13 cellular contexts compared by ENCODE assay signal in the genomic region with DNA sequence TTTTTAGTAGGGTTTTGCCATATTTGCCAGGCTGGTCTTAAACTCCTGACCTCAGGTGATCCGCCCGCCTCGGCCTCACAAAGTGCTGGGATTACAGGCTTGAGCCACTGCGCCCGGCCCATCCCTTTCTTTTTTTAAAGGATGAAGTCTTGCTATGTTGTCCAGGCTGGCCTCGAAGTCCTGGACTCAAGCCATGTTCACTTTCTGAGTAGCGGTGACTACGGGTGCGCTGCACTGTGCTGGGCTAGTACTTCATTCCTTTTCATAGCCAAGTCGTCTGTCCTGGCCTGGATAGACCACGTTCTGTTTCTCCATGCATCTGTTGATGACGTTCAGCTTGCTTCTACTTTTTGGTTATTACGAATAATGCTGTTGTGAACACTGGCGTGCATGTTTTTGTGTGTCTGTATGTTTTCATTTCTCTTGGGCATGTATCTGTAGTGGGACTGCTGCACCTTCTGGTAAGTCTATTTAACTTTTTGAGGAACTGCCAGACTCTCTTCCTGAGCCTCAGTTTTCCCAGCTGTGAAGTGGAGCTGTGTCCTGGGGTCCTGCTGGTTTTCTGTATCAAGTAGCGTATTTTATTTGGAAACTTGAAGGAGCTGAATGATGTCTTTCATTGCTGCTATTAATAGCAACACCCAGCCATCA. TPM values are rescaled to one million over a fixed set of nuclear protein-coding genes. Genes with fewer than 3 reads are reported as not detected.
DNase-seq lines count a peak whose midpoint lies in the region; ATAC-seq and TF ChIP-seq lines count a peak whose summit lies in the region.
"Had no signal": no experiment of that assay in that cellular context is flagged by ENCODE, and none has a peak within 500 bp of the region (broad histone marks: within the 10 kb centered on the region; RNA-seq: fewer than 3 reads in every experiment).

No MANE protein-coding gene starts in this region.

- intact Hi-C loops in cardiac septum (cut with DNase I) (no loop called here), colonic mucosa (cut with DNase I) (loop anchor here (5.0 kb wide), 1 partner anchor 34 kb away; no protein-coding TSS in a partner anchor), PC-9 (cut with micrococcal nuclease; ENCODE audit: unreplicated experiment) (no loop called here), lower leg skin (cut with DNase I; ENCODE audit: low total_unique reads) (no loop called here)

- H3K9me3 ChIP-seq in cardiac muscle cell (ENCODE audit: low read depth) (no peaks in the 10 kb centered on the region), colonic mucosa (no peaks in the 10 kb centered on the region), neuronal stem cell (replicated peaks in 1 of 2; ENCODE audit: control insufficient read depth in 2 of 2, insufficient read depth in 1 of 2, low read depth in 1 of 2, low read length in 2 of 2) (peaks cover 11 to 15% of the 10 kb centered on the region in 2 donors), upper lobe of left lung (no peaks in the 10 kb centered on the region), PC-9 (ENCODE audit: insufficient read depth, low read depth) (no peaks in the 10 kb centered on the region)

- peaks cover 60% of the 10 kb centered on the region for H3K4me1 ChIP-seq in cardiac muscle cell (ENCODE audit: low read depth)
- H3K4me1 ChIP-seq in colonic mucosa: peaks cover 45% of the 10 kb centered on the region
- H3K4me1 ChIP-seq in neuronal stem cell (ENCODE audit: control insufficient read depth in 2 of 2, insufficient read depth in 1 of 2, low read depth in 1 of 2, low read length in 2 of 2): peaks cover 35 to 61% of the 10 kb centered on the region in 2 donors
- peaks cover 89 to 98% (median 97%) of the 10 kb centered on the region in 4 donors for H3K4me1 ChIP-seq in upper lobe of left lung
- peaks cover 28% of the 10 kb centered on the region for H3K4me1 ChIP-seq in PC-9 (replicated peaks; ENCODE audit: insufficient read depth)

- no peak overlapping the region for H3K18ac ChIP-seq in neuronal stem cell (ENCODE audit: low read length)

- ATAC-seq in upper lobe of left lung (ENCODE audit: low FRiP score in 2 of 2): no peak
- ATAC-seq in HG02884 (IDR thresholded peaks at IDR 0.05; ENCODE audit: unreplicated experiment): no peak
- ATAC-seq: activated T-cell treated with anti-CD3 and anti-CD28 coated beads, Interleukin-2, amount 50 U/mL, for 72 hours had no signal

- H3K4me3 ChIP-seq in cardiac muscle cell (no peak overlapping the region), colonic mucosa (no peak overlapping the region), neuronal stem cell (ENCODE audit: low read length in 2 of 2) (no peak overlapping the region), upper lobe of left lung (no peak overlapping the region), PC-9 (no peak overlapping the region), lower leg skin (ENCODE audit: low read depth, poor library complexity, severe bottlenecking) (no peak overlapping the region)

- TF ChIP-seq POLR2A in upper lobe of left lung (IDR thresholded peaks at IDR 0.05): no peak
- no peak for TF ChIP-seq POLR2A in lower leg skin (IDR thresholded peaks at IDR 0.05)

- TF ChIP-seq CTCF in cardiac muscle cell (IDR thresholded peaks at IDR 0.05; ENCODE audit: low read depth, low read length) (no peak), colonic mucosa (IDR thresholded peaks at IDR 0.05) (no peak), upper lobe of left lung (IDR thresholded peaks at IDR 0.05) (no peak), PC-9 (conservative IDR thresholded peaks at IDR 0.05) (no peak), lower leg skin (IDR thresholded peaks at IDR 0.05) (no peak)

- H3K9ac ChIP-seq in colonic mucosa (ENCODE audit: low read depth in 2 of 2, low read length in 2 of 2) (no peak overlapping the region), neuronal stem cell (ENCODE audit: low read depth, low read length, poor library complexity) (no peak overlapping the region)

- H4K8ac ChIP-seq in neuronal stem cell (ENCODE audit: low read depth, low read length): no peak overlapping the region

- WGBS in neuronal stem cell (ENCODE audit: extremely low coverage in 2 of 2, insufficient read length in 2 of 2, insufficient replicate concordance in 1 of 2), 2 donors: no CpG with 5 or more reads among the region's 15 CpGs
- WGBS in upper lobe of left lung, 2 donors: 83% methylated on average over 15 of the region's 15 CpGs
- 84 to 88% methylated on average over 15 of the region's 15 CpGs for WGBS in lower leg skin, 2 donors

- no peak for TF ChIP-seq EP300 in upper lobe of left lung (IDR thresholded peaks at IDR 0.05)

- H3K23ac ChIP-seq in neuronal stem cell (ENCODE audit: low read depth, low read length, poor library complexity): no peak overlapping the region

- H3K4me2 ChIP-seq in neuronal stem cell (ENCODE audit: insufficient read depth, low read length, poor library complexity, severe bottlenecking): no peak overlapping the region
- no peak overlapping the region for H3K4me2 ChIP-seq in PC-9

- peaks cover 38% of the 10 kb centered on the region for H3F3A ChIP-seq in PC-9 (ENCODE audit: insufficient read depth, low read depth)

- H3K4ac ChIP-seq in neuronal stem cell (ENCODE audit: low read length): no peak overlapping the region

- no peaks in the 10 kb centered on the region for H3K9me2 ChIP-seq in PC-9 (ENCODE audit: insufficient read depth)

- POLR2A ChIA-PET in PC-9 (lab: Charles Lee; ENCODE audit: unreplicated experiment): no interaction called here

- no peak overlapping the region for H2AFZ ChIP-seq in neuronal stem cell (ENCODE audit: low read length)
- no peak overlapping the region for H2AFZ ChIP-seq in PC-9

- H3K27me3 ChIP-seq in cardiac muscle cell (no peaks in the 10 kb centered on the region), colonic mucosa (no peaks in the 10 kb centered on the region), neuronal stem cell (ENCODE audit: control insufficient read depth in 3 of 3, insufficient read depth in 3 of 3, low read depth in 1 of 3, low read length in 3 of 3) (peaks cover 0 to 12% (median 0%) of the 10 kb centered on the region in 3 experiments), upper lobe of left lung (no peaks in the 10 kb centered on the region), PC-9 (ENCODE audit: insufficient read depth, low read depth) (no peaks in the 10 kb centered on the region)

- no TSS peak for BruUV-seq in PC-9 (replicated peaks; lab: Mats Ljungman, UMichigan)

- H2BK15ac ChIP-seq in neuronal stem cell (ENCODE audit: low read length): no peak overlapping the region

- H4K91ac ChIP-seq in neuronal stem cell (ENCODE audit: low read depth, low read length, poor library complexity): no peak overlapping the region

- H2BK120ac ChIP-seq in neuronal stem cell (ENCODE audit: low read depth, low read length): no peak overlapping the region

- peaks cover 4% of the 10 kb centered on the region for H3K79me1 ChIP-seq in neuronal stem cell (ENCODE audit: low read depth, low read length)

- no peak overlapping the region for H3K14ac ChIP-seq in neuronal stem cell (ENCODE audit: low read length)

- H2AK5ac ChIP-seq in neuronal stem cell (ENCODE audit: low read depth, low read length): peak overlapping the region; percentile 82

- H3K27ac ChIP-seq in cardiac muscle cell (peak overlapping the region; percentile 45), colonic mucosa (peak overlapping the region; percentile 57), neuronal stem cell (replicated peaks; ENCODE audit: low read length) (no peak overlapping the region), upper lobe of left lung (peak overlapping the region; percentile 62 to 87 (median 77)), PC-9 (no peak overlapping the region)

- H2BK12ac ChIP-seq in neuronal stem cell (ENCODE audit: low read length): no peak overlapping the region

- no peaks in the 10 kb centered on the region for H3K36me3 ChIP-seq in cardiac muscle cell
- no peaks in the 10 kb centered on the region for H3K36me3 ChIP-seq in colonic mucosa
- H3K36me3 ChIP-seq in neuronal stem cell (replicated peaks in 1 of 2; ENCODE audit: control insufficient read depth in 2 of 2, insufficient read depth in 2 of 2, low read length in 2 of 2): peaks cover 0 to 4% of the 10 kb centered on the region in 2 donors
- H3K36me3 ChIP-seq in upper lobe of left lung: no peaks in the 10 kb centered on the region
- no peaks in the 10 kb centered on the region for H3K36me3 ChIP-seq in PC-9 (ENCODE audit: low read depth)

- DNase-seq in cardiac muscle cell (ENCODE audit: low read depth in 1 of 2, low spot score in 1 of 2) (no peak), cardiac septum (ENCODE audit: low spot score) (no peak), colonic mucosa (no peak), neuronal stem cell (ENCODE audit: low spot score) (no peak), upper lobe of left lung (no peak), PC-9 (no peak), lower leg skin (ENCODE audit: low spot score in 2 of 2) (no peak)
- DNase-seq: ACHN; activated CD4-positive, alpha-beta T cell treated with anti-CD3 and anti-CD28 coated beads, Interleukin-2, amount 10 ng/mL, durations not matched to agents 24 days and 14 days; activated T-cell treated with anti-CD3 and anti-CD28 coated beads, Interleukin-2, amount 50 U/mL, for 72 hours; DMS153; NCI-H1436 treated with DMSO at 0.1 percent for 48 hours had no signal

- CTCF ChIA-PET in PC-9 (lab: Charles Lee): no interaction called here

- no peak overlapping the region for H2BK5ac ChIP-seq in neuronal stem cell (ENCODE audit: low read length)

- peaks cover 92% of the 10 kb centered on the region for H4K20me1 ChIP-seq in PC-9 (ENCODE audit: insufficient read depth)

- peaks cover 88% of the 10 kb centered on the region for H3K79me2 ChIP-seq in PC-9 (ENCODE audit: low read depth)

RNA-seq across cellular contexts. Expression of gene GSE1, which starts 40.0 kb away (rescaled TPM):
- total RNA-seq in cardiac muscle cell (89.4 and 174 TPM in 2 replicates), cardiac septum (56.4 TPM), colonic mucosa (100 to 1,000 TPM in 1 of 2 donors, 10 to 100 TPM in 1; 79.2 to 103 TPM), upper lobe of left lung (100 to 1,000 TPM in 2 of 6 donors, 10 to 100 TPM in 4; 80.2 to 332 (median 90.8) TPM), PC-9 (2021) (60.0 and 83.5 TPM in 2 replicates), lower leg skin (100 to 1,000 TPM in 1 of 4 donors, 10 to 100 TPM in 3; 62.9 to 113 (median 69.9) TPM)
- polyA plus RNA-seq in cardiac muscle cell: 48.8 and 64.9 TPM in 2 replicates
- 5.7 TPM for polyA plus RNA-seq in neuronal stem cell (2013, experiment 1 of 2)
- 6.2 TPM for polyA plus RNA-seq in neuronal stem cell (2013, experiment 2 of 2)

Comparison
In these comparisons a context has a peak if more than half of its experiments do, and no peak if none do; other contexts are left out.
1. H3K27ac ChIP-seq: peak in cardiac muscle cell (single experiment), colonic mucosa (single experiment) and upper lobe of left lung (4 of 4); none in neuronal stem cell (single experiment) and PC-9 (single experiment).